8 cellular contexts compared by ENCODE assay signal in the genomic region with DNA sequence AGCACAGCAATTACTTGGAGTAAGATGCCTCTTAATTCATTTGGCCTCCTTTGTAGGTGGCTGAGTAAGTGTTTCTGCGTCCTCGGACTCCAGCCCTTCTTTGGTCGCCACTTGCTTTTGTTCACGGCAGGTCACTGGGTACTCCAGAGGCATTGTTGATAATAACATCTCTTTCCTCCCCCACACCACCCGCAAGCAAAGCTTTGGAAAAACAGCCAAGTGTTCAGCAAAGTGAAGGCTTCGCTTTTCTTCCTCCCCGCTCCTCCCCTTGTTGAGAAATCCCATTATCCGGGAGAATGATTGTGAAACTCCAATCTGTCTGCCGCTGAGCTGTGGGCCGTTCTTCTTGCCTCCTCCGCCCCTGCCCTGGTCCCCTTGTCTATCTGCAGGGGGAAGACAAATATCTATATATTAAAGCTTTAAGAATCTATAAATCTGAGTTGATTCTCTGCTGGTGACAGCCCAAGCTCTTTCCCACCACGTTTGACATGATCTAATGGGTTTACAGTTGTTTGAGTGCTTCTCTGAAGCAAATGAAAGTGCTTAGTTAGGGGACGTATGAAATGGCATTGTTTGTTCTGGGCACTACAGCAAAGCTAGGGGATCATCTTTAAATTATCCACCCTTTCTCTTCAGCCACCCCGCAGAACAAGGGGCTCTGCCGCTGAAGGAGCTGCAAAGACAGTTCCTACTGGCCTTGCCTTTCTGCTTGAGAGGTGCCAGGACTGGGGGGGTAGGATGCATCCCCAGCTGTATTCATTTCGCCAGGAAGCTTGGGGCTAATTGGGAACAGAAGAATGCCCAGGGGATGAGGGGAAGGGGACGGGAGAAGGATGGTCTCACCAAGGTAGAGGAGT.
A peak's percentile ranks its signal among the peaks of the same experiment; 100 is the strongest.
DNase-seq lines count a peak whose midpoint lies in the region; ATAC-seq, FAIRE-seq and TF ChIP-seq lines count a peak whose summit lies in the region.
"Had no signal": no experiment of that assay in that cellular context is flagged by ENCODE, and none has a peak within 500 bp of the region (broad histone marks: within the 10 kb centered on the region; RNA-seq: fewer than 3 reads in every experiment).

No MANE protein-coding gene starts in this region.

- H3K36me3 ChIP-seq in SJSA1 (no peaks in the 10 kb centered on the region), skeletal muscle tissue (ENCODE audit: control insufficient read depth in 3 of 3, insufficient read depth in 3 of 3, low read length in 3 of 3) (no peaks in the 10 kb centered on the region)

- ATAC-seq in left cardiac atrium (peak; percentile 80 to 83), GM21447 (IDR thresholded peaks at IDR 0.05; ENCODE audit: unreplicated experiment) (no peak)
- ATAC-seq: naive thymus-derived CD8-positive, alpha-beta T cell had no signal

- intact Hi-C loops in left cardiac atrium (cut with DNase I): no loop called here

- H3K27me3 ChIP-seq in SJSA1 (replicated peaks) (no peaks in the 10 kb centered on the region), skeletal muscle tissue (ENCODE audit: control insufficient read depth in 3 of 3, insufficient read depth in 3 of 3, low read length in 3 of 3) (no peaks in the 10 kb centered on the region)

- H3K27ac ChIP-seq in SJSA1 (peak overlapping the region; percentile 20), skeletal muscle tissue (ENCODE audit: low read depth, low read length) (peak overlapping the region; percentile 1)

- DNase-seq in HuH-7.5 (ENCODE audit: low spot score) (peak; percentile 60), SJSA1 (ENCODE audit: low read depth in 1 of 2, low spot score in 2 of 2) (peak; percentile 63 to 76), left cardiac atrium (peak; percentile 55), erythroblast (lab: John Stamatoyannopoulos, UW) (no peak), RCC 7860 (ENCODE audit: low spot score) (no peak)

- H3K4me3 ChIP-seq in SJSA1 (peak overlapping the region; percentile 20), skeletal muscle tissue (ENCODE audit: low read length in 3 of 3) (peak overlapping the region; percentile 12 to 59 (median 36))

- FAIRE-seq in RCC 7860 (lab: Jason Lieb, UNC): no peak

- H3K9ac ChIP-seq in skeletal muscle tissue (ENCODE audit: low read depth in 1 of 3, low read length in 3 of 3): peak overlapping the region in 2 of 3 donors; percentile 49 to 60

- no peak for TF ChIP-seq POLR2A in erythroblast (IDR thresholded peaks at IDR 0.05; ENCODE audit: low read length)

- H3K9me3 ChIP-seq in SJSA1 (replicated peaks): no peaks in the 10 kb centered on the region
- no peaks in the 10 kb centered on the region for H3K9me3 ChIP-seq in skeletal muscle tissue (ENCODE audit: control insufficient read depth in 3 of 3, low read length in 3 of 3)

- H3K4me1 ChIP-seq in SJSA1 (replicated peaks): peaks cover 17% of the 10 kb centered on the region
- peaks cover 27 to 57% (median 44%) of the 10 kb centered on the region in 3 donors for H3K4me1 ChIP-seq in skeletal muscle tissue (ENCODE audit: control insufficient read depth in 3 of 3, insufficient read depth in 3 of 3, low read length in 3 of 3)

Comparison
In these comparisons a context has a peak if more than half of its experiments do, and no peak if none do; other contexts are left out.
1. DNase-seq: peak in HuH-7.5 (single experiment), SJSA1 (2 of 2) and left cardiac atrium (single experiment); none in erythroblast (0 of 2) and RCC 7860 (single experiment).